1 cellular context compared by ENCODE assay signal in genomic region chr9:121214005-121214404, GRCh38.
TF ChIP-seq lines count a peak whose summit lies in the region.

No MANE protein-coding gene starts in this region.

TF ChIP-seq in K562, 482 proteins besides CTCF, POLR2A, EP300 and RAD21 (continued from another document):
- TF ChIP-seq, protein P1, sequence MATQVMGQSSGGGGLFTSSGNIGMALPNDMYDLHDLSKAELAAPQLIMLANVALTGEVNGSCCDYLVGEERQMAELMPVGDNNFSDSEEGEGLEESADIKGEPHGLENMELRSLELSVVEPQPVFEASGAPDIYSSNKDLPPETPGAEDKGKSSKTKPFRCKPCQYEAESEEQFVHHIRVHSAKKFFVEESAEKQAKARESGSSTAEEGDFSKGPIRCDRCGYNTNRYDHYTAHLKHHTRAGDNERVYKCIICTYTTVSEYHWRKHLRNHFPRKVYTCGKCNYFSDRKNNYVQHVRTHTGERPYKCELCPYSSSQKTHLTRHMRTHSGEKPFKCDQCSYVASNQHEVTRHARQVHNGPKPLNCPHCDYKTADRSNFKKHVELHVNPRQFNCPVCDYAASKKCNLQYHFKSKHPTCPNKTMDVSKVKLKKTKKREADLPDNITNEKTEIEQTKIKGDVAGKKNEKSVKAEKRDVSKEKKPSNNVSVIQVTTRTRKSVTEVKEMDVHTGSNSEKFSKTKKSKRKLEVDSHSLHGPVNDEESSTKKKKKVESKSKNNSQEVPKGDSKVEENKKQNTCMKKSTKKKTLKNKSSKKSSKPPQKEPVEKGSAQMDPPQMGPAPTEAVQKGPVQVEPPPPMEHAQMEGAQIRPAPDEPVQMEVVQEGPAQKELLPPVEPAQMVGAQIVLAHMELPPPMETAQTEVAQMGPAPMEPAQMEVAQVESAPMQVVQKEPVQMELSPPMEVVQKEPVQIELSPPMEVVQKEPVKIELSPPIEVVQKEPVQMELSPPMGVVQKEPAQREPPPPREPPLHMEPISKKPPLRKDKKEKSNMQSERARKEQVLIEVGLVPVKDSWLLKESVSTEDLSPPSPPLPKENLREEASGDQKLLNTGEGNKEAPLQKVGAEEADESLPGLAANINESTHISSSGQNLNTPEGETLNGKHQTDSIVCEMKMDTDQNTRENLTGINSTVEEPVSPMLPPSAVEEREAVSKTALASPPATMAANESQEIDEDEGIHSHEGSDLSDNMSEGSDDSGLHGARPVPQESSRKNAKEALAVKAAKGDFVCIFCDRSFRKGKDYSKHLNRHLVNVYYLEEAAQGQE (CRISPR knock-in tag; IDR thresholded peaks at IDR 0.05; ENCODE audit: low read depth): no peak
- TF ChIP-seq SMARCA4 (IDR thresholded peaks at IDR 0.05) (no peak), CBFA2T3 (IDR thresholded peaks at IDR 0.05) (peak; percentile 61), ZNF146 (CRISPR knock-in tag; IDR thresholded peaks at IDR 0.05; ENCODE audit: unreplicated experiment) (peak; percentile 3), CAMTA2 (CRISPR knock-in tag; conservative IDR thresholded peaks at IDR 0.05) (no peak), NCOA1 (IDR thresholded peaks at IDR 0.05; ENCODE audit: low read depth) (no peak), HNRNPH1 (optimal IDR thresholded peaks at IDR 0.05; ENCODE audit: low read depth, low read length) (no peak)
- TF ChIP-seq, protein P2, sequence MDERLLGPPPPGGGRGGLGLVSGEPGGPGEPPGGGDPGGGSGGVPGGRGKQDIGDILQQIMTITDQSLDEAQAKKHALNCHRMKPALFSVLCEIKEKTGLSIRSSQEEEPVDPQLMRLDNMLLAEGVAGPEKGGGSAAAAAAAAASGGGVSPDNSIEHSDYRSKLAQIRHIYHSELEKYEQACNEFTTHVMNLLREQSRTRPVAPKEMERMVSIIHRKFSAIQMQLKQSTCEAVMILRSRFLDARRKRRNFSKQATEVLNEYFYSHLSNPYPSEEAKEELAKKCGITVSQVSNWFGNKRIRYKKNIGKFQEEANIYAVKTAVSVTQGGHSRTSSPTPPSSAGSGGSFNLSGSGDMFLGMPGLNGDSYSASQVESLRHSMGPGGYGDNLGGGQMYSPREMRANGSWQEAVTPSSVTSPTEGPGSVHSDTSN (CRISPR knock-in tag; IDR thresholded peaks at IDR 0.05; ENCODE audit: low read depth): no peak
- TF ChIP-seq, protein P2 (tag; conservative IDR thresholded peaks at IDR 0.05; ENCODE audit: low read depth): no peak
